24 cellular contexts compared by ENCODE assay signal in the genomic region with DNA sequence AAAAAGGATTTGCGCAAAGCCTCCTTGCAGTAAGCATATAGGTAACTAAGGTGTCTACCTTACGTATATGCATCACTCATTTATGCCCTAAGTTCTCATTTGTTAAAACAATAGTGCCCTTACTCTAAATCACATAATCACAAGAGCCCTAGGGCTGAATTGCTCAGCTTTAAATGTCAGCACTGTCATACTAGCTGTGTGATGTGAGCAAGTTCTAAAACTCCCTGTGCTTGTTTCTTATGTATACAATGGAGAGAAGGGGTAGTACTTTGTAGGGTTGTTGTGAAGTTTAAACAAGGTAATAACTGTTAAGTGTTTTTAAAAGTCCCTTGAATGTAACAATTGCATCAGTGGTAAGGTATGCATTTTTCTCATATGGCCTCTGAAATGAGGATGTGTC.
"Had no signal": no experiment of that assay in that cellular context is flagged by ENCODE, and none has a peak within 500 bp of the region (broad histone marks: within the 10 kb centered on the region; RNA-seq: fewer than 3 reads in every experiment).

No MANE protein-coding gene starts in this region.

- DNase-seq: activated CD4-positive, alpha-beta memory T cell treated with anti-CD3 and anti-CD28 coated beads for 36 hours; activated CD4-positive, alpha-beta T cell treated with anti-CD3 and anti-CD28 coated beads, Interleukin-2, amount 10 ng/mL, durations not matched to agents 7 days and 5 days; activated CD4-positive, CD25-positive, alpha-beta regulatory T cell; activated gamma-delta T cell; activated naive CD4-positive, alpha-beta T cell treated with anti-CD3 and anti-CD28 coated beads for 36 hours; activated T-cell treated with anti-CD3 and anti-CD28 coated beads for 4 hours; activated T-cell treated with anti-CD3 and anti-CD28 coated beads, Interleukin-2, amount 50 U/mL, for 48 hours; brain microvascular endothelial cell; Karpas-422; MM.1S; NCI-H1105; NCI-H1436; NCI-H1694 treated with DMSO at 0.1 percent for 48 hours; NCI-H2081; NCI-H510A treated with DMSO at 0.1 percent for 48 hours; NCI-H69; Peyer's patch; SHP77 treated with DMSO at 0.1 percent for 48 hours; T-cell; T-helper 2 cell; T1000 had no signal

- H3K36me3 ChIP-seq: brain microvascular endothelial cell, Peyer's patch had no signal

- H3K27me3 ChIP-seq: brain microvascular endothelial cell, Peyer's patch had no signal

- ATAC-seq: activated T-helper 17 cell treated with anti-CD3 and anti-CD28 coated beads, Interleukin-2, amount 50 U/mL, for 72 hours; K562; T-cell had no signal

- FAIRE-seq: K562, TTC549 had no signal

- H3K4me1 ChIP-seq: Peyer's patch had no signal

- H3K27ac ChIP-seq: brain microvascular endothelial cell, Peyer's patch had no signal

- H3K4me3 ChIP-seq: K562, Peyer's patch had no signal

- H3K9me3 ChIP-seq: Peyer's patch had no signal
